17 cellular contexts compared by ENCODE assay signal in genomic region chr13:41001695-41002094, GRCh38. TPM values are rescaled to one million over a fixed set of nuclear protein-coding genes. Genes with fewer than 3 reads are reported as not detected.
DNase-seq lines count a peak whose midpoint lies in the region; ATAC-seq, FAIRE-seq and TF ChIP-seq lines count a peak whose summit lies in the region.
"Had no signal": no experiment of that assay in that cellular context is flagged by ENCODE, and none has a peak within 500 bp of the region (broad histone marks: within the 10 kb centered on the region; RNA-seq: fewer than 3 reads in every experiment).

No MANE protein-coding gene starts in this region.

- POLR2A ChIA-PET in activated CD4-positive, alpha-beta T cell treated with anti-CD3 and anti-CD28 coated beads for 36 hours (lab: Charles Lee) = interaction anchor here (0.9 kb wide), 1 partner anchor 80 kb away, joined by 3 read pairs; no protein-coding TSS in a partner anchor

- H3K27me3 ChIP-seq in neutrophil (no peaks in the 10 kb centered on the region), esophagus muscularis mucosa (no peaks in the 10 kb centered on the region)
- H3K27me3 ChIP-seq: tibial nerve had no signal

- CTCF ChIA-PET in activated CD4-positive, alpha-beta T cell treated with anti-CD3 and anti-CD28 coated beads for 36 hours (lab: Charles Lee) = interaction anchor here (2.6 kb wide), 1 partner anchor 16 kb away, joined by 16 read pairs; no protein-coding TSS in a partner anchor

- H3K4me1 Mint-ChIP-seq in activated CD4-positive, alpha-beta T cell treated with anti-CD3 and anti-CD28 coated beads for 36 hours = peaks cover 70% of the 10 kb centered on the region
- H3K4me1 Mint-ChIP-seq in activated naive CD8-positive, alpha-beta T cell (ENCODE audit: low read depth) = peaks cover 76% of the 10 kb centered on the region

- no peak overlapping the region for H3K4me3 Mint-ChIP-seq in activated CD4-positive, alpha-beta T cell treated with anti-CD3 and anti-CD28 coated beads for 36 hours
- H3K4me3 Mint-ChIP-seq in activated naive CD8-positive, alpha-beta T cell = peak overlapping the region; percentile 46

- no peaks in the 10 kb centered on the region for H3K36me3 ChIP-seq in neutrophil
- peaks cover 0 to 10% (median 3%) of the 10 kb centered on the region in 4 donors for H3K36me3 ChIP-seq in esophagus muscularis mucosa

- no peaks in the 10 kb centered on the region for H3K27me3 Mint-ChIP-seq in activated CD4-positive, alpha-beta T cell treated with anti-CD3 and anti-CD28 coated beads for 36 hours
- no peaks in the 10 kb centered on the region for H3K27me3 Mint-ChIP-seq in activated naive CD8-positive, alpha-beta T cell

- H3K27ac Mint-ChIP-seq in activated CD4-positive, alpha-beta T cell treated with anti-CD3 and anti-CD28 coated beads for 36 hours = peak overlapping the region; percentile 78
- peak overlapping the region; percentile 84 for H3K27ac Mint-ChIP-seq in activated naive CD8-positive, alpha-beta T cell

- H3K4me3 ChIP-seq in neutrophil (ENCODE audit: low read depth in 1 of 2, low read length in 1 of 2) (no peak overlapping the region), esophagus muscularis mucosa (no peak overlapping the region)
- H3K4me3 ChIP-seq: skin epidermis, tibial nerve had no signal

- FAIRE-seq in GM12892 (lab: Jason Lieb, UNC) = peak; percentile 54
- FAIRE-seq: A204.1 had no signal

- peaks cover 46 to 77% of the 10 kb centered on the region in 2 experiments for H3K4me1 ChIP-seq in neutrophil (ENCODE audit: control insufficient read depth in 1 of 2, insufficient read depth in 1 of 2, low read depth in 1 of 2, low read length in 1 of 2)
- H3K4me1 ChIP-seq in esophagus muscularis mucosa = peaks cover 11 to 29% (median 16%) of the 10 kb centered on the region in 4 donors

- ATAC-seq in activated CD4-positive, alpha-beta T cell treated with anti-CD3 and anti-CD28 coated beads for 36 hours = no peak
- no peak for ATAC-seq in HG02623 (IDR thresholded peaks at IDR 0.05; ENCODE audit: unreplicated experiment)

- no peaks in the 10 kb centered on the region for H3K9me3 Mint-ChIP-seq in activated CD4-positive, alpha-beta T cell treated with anti-CD3 and anti-CD28 coated beads for 36 hours (ENCODE audit: low read depth)
- no peaks in the 10 kb centered on the region for H3K9me3 Mint-ChIP-seq in activated naive CD8-positive, alpha-beta T cell (ENCODE audit: low read depth)

- TF ChIP-seq EP300 in esophagus muscularis mucosa (IDR thresholded peaks at IDR 0.05) = no peak

- 79% methylated on average over 5 of the region's 5 CpGs for WGBS in esophagus muscularis mucosa

- peaks cover 29% of the 10 kb centered on the region for H3K36me3 Mint-ChIP-seq in activated CD4-positive, alpha-beta T cell treated with anti-CD3 and anti-CD28 coated beads for 36 hours (ENCODE audit: low read depth)
- H3K36me3 Mint-ChIP-seq in activated naive CD8-positive, alpha-beta T cell = peaks cover 11% of the 10 kb centered on the region

- H3K9me3 ChIP-seq in neutrophil (no peaks in the 10 kb centered on the region), esophagus muscularis mucosa (no peaks in the 10 kb centered on the region)
- H3K9me3 ChIP-seq: SK-N-SH, tibial nerve had no signal

- no peak for TF ChIP-seq CTCF in neutrophil (IDR thresholded peaks at IDR 0.05)
- TF ChIP-seq CTCF in esophagus muscularis mucosa (IDR thresholded peaks at IDR 0.05) = no peak

- H3K27ac ChIP-seq in neutrophil (peak overlapping the region; percentile 21), esophagus muscularis mucosa (replicated peaks in 1 of 4) (no peak overlapping the region)
- H3K27ac ChIP-seq: parathyroid adenoma, skin epidermis, tibial nerve had no signal

- DNase-seq in activated CD4-positive, alpha-beta T cell treated with anti-CD3 and anti-CD28 coated beads for 36 hours = no peak
- DNase-seq in activated CD4-positive, alpha-beta T cell treated with anti-CD3 and anti-CD28 coated beads, Interleukin-2, amount 50 U/mL, for 48 hours = no peak
- no peak for DNase-seq in GM12892 (ENCODE audit: insufficient read length)
- DNase-seq in esophagus muscularis mucosa (ENCODE audit: extremely low spot score) = no peak
- no peak for DNase-seq in NCI-H69 (lab: John Stamatoyannopoulos, UW)
- DNase-seq: left cardiac atrium, MV-4-11, NCI-H2081, NCI-H526, SK-N-SH had no signal

- no peak for TF ChIP-seq POLR2A in GM12892 (IDR thresholded peaks at IDR 0.05; ENCODE audit: low read depth, low read length)
- TF ChIP-seq POLR2A in esophagus muscularis mucosa (IDR thresholded peaks at IDR 0.05; ENCODE audit: low read depth) = no peak

- intact Hi-C loops in activated CD4-positive, alpha-beta T cell treated with anti-CD3 and anti-CD28 coated beads for 36 hours (cut with DNase I, micrococcal nuclease) = no loop called here
- intact Hi-C loops in esophagus muscularis mucosa (cut with DNase I) = no loop called here

RNA-seq across cellular contexts. Expression of gene ELF1, which starts 17.4 kb away (rescaled TPM):
- 10 to 100 TPM; 75.2 to 87.0 TPM for total RNA-seq in activated CD4-positive, alpha-beta T cell treated with anti-CD3 and anti-CD28 coated beads for 36 hours
- polyA plus RNA-seq in GM12892 (2012; ENCODE audit: missing spikeins) = 57.3 TPM
- 10 to 100 TPM; 66.9 to 96.2 (median 72.1) TPM for total RNA-seq in esophagus muscularis mucosa

RNA-seq across cellular contexts. Expression of gene WBP4, which starts 59.6 kb away (rescaled TPM):
- 10 to 100 TPM; 13.3 to 16.2 TPM for total RNA-seq in activated CD4-positive, alpha-beta T cell treated with anti-CD3 and anti-CD28 coated beads for 36 hours
- 19.7 TPM for polyA plus RNA-seq in GM12892 (2012; ENCODE audit: missing spikeins)
- 10 to 100 TPM; 15.3 to 23.2 (median 18.5) TPM for total RNA-seq in esophagus muscularis mucosa
